ENCODE assay signal across 23 cellular contexts in genomic region chr18:406677-407076, GRCh38.
"Had no signal": no experiment of that assay in that cellular context is flagged by ENCODE, and none has a peak within 500 bp of the region (broad histone marks: within the 10 kb centered on the region; RNA-seq: fewer than 3 reads in every experiment).

No MANE protein-coding gene starts in this region.

- ATAC-seq: activated CD8-positive, alpha-beta memory T cell treated with anti-CD3 and anti-CD28 coated beads, Interleukin-2, amount 10 ng/mL, durations not matched to agents 7 days and 5 days; activated T-cell treated with anti-CD3 and anti-CD28 coated beads, Interleukin-2, amount 50 U/mL, for 4 hours; T-helper 17 cell; WTC11 had no signal

- H3K36me3 ChIP-seq: brain microvascular endothelial cell, Peyer's patch had no signal

- H3K4me1 Mint-ChIP-seq: activated CD8-positive, alpha-beta memory T cell treated with anti-CD3 and anti-CD28 coated beads, Interleukin-2, amount 10 ng/mL, durations not matched to agents 7 days and 5 days; activated naive CD4-positive, alpha-beta T cell treated with anti-CD3 and anti-CD28 coated beads, Interleukin-2, amount 10 ng/mL, durations not matched to agents 7 days and 5 days; activated naive CD8-positive, alpha-beta T cell treated with anti-CD3 and anti-CD28 coated beads for 36 hours; T-helper 17 cell; WTC11 had no signal

- H3K27me3 Mint-ChIP-seq: activated naive CD4-positive, alpha-beta T cell treated with anti-CD3 and anti-CD28 coated beads, Interleukin-2, amount 10 ng/mL, durations not matched to agents 7 days and 5 days had no signal

- H3K27me3 ChIP-seq: brain microvascular endothelial cell, Peyer's patch had no signal

- H3K27ac Mint-ChIP-seq: activated CD8-positive, alpha-beta memory T cell treated with anti-CD3 and anti-CD28 coated beads, Interleukin-2, amount 10 ng/mL, durations not matched to agents 7 days and 5 days; activated naive CD4-positive, alpha-beta T cell treated with anti-CD3 and anti-CD28 coated beads, Interleukin-2, amount 10 ng/mL, durations not matched to agents 7 days and 5 days; activated naive CD8-positive, alpha-beta T cell treated with anti-CD3 and anti-CD28 coated beads for 36 hours; T-helper 17 cell; WTC11 had no signal

- H3K4me3 ChIP-seq: Peyer's patch had no signal

- H3K4me3 Mint-ChIP-seq: activated CD8-positive, alpha-beta memory T cell treated with anti-CD3 and anti-CD28 coated beads, Interleukin-2, amount 10 ng/mL, durations not matched to agents 7 days and 5 days; activated naive CD4-positive, alpha-beta T cell treated with anti-CD3 and anti-CD28 coated beads, Interleukin-2, amount 10 ng/mL, durations not matched to agents 7 days and 5 days; activated naive CD8-positive, alpha-beta T cell treated with anti-CD3 and anti-CD28 coated beads for 36 hours; activated T-cell treated with anti-CD3 and anti-CD28 coated beads, Interleukin-2, amount 50 U/mL, for 4 hours; T-helper 17 cell; WTC11 had no signal

- H3K4me1 ChIP-seq: Peyer's patch had no signal

- H3K27ac ChIP-seq: brain microvascular endothelial cell, Peyer's patch, RWPE1 had no signal

- H3K36me3 Mint-ChIP-seq: activated CD8-positive, alpha-beta memory T cell treated with anti-CD3 and anti-CD28 coated beads, Interleukin-2, amount 10 ng/mL, durations not matched to agents 7 days and 5 days; activated naive CD4-positive, alpha-beta T cell treated with anti-CD3 and anti-CD28 coated beads, Interleukin-2, amount 10 ng/mL, durations not matched to agents 7 days and 5 days; activated naive CD8-positive, alpha-beta T cell treated with anti-CD3 and anti-CD28 coated beads for 36 hours had no signal

- DNase-seq: activated CD4-positive, alpha-beta T cell treated with anti-CD3 and anti-CD28 coated beads for 48 hours; activated CD4-positive, alpha-beta T cell treated with anti-CD3 and anti-CD28 coated beads, Interleukin-2, amount 50 U/mL, for 4 hours; activated CD4-positive, CD25-positive, alpha-beta regulatory T cell treated with anti-CD3 and anti-CD28 coated beads, Interleukin-2, amount 50 U/mL, for 72 hours; activated CD8-positive, alpha-beta memory T cell treated with anti-CD3 and anti-CD28 coated beads, Interleukin-2, amount 10 ng/mL, durations not matched to agents 7 days and 5 days; activated gamma-delta T cell; activated naive CD4-positive, alpha-beta T cell treated with anti-CD3 and anti-CD28 coated beads, Interleukin-2, amount 10 ng/mL, durations not matched to agents 7 days and 5 days; activated naive CD8-positive, alpha-beta T cell treated with anti-CD3 and anti-CD28 coated beads for 36 hours; activated T-cell treated with anti-CD3 and anti-CD28 coated beads, Interleukin-2, amount 50 U/mL, for 4 hours; brain microvascular endothelial cell; Kasumi-1; NCI-H1105 treated with DMSO at 0.1 percent for 48 hours; NCI-H1436 treated with DMSO at 0.1 percent for 48 hours; NCI-H187; NCI-H2081; NCI-H510A treated with DMSO at 0.1 percent for 48 hours; NCI-H69; NK-92 treated with Interleukin-12 subunit alpha and Interleukin-12 subunit beta, amount 100 ng/mL, for 24 hours; Peyer's patch; SHP77 treated with DMSO at 0.1 percent for 48 hours; T-helper 17 cell; T-helper 9 cell had no signal
